9 cellular contexts compared by ENCODE assay signal in genomic region chr20:2521369-2522305, GRCh38. TPM values are rescaled to one million over a fixed set of nuclear protein-coding genes. Genes with fewer than 3 reads are reported as not detected.
DNase-seq lines count a peak whose midpoint lies in the region; ATAC-seq and TF ChIP-seq lines count a peak whose summit lies in the region.
"Had no signal": no experiment of that assay in that cellular context is flagged by ENCODE, and none has a peak within 500 bp of the region (broad histone marks: within the 10 kb centered on the region; RNA-seq: fewer than 3 reads in every experiment).

No MANE protein-coding gene starts in this region.

- H3K4me3 ChIP-seq in GM12864 (ENCODE audit: low read depth, low read length): no peak overlapping the region
- H3K4me3 ChIP-seq in psoas muscle: no peak overlapping the region

- DNase-seq in GM12864 (ENCODE audit: low read depth): no peak
- peak; percentile 57 for DNase-seq in NCI-H748 (lab: John Stamatoyannopoulos, UW; ENCODE audit: unreplicated experiment)
- peak; percentile 64 to 68 for DNase-seq in activated T-cell treated with anti-CD3 and anti-CD28 coated beads, Interleukin-2, amount 50 U/mL, for 72 hours
- DNase-seq in foreskin keratinocyte: peak in 1 of 2 donors; percentile 13
- peak in 1 of 2 donors; percentile 23 for DNase-seq in psoas muscle
- DNase-seq in NK-92 (lab: John Stamatoyannopoulos, UW; ENCODE audit: unreplicated experiment): no peak
- DNase-seq in H4 (ENCODE audit: low spot score): no peak

- no peak overlapping the region for H3K4me3 Mint-ChIP-seq in activated T-cell treated with anti-CD3 and anti-CD28 coated beads, Interleukin-2, amount 50 U/mL, for 72 hours

- H3K9me3 ChIP-seq in psoas muscle: no peaks in the 10 kb centered on the region

- peaks cover 6% of the 10 kb centered on the region for H3K27me3 ChIP-seq in foreskin keratinocyte
- H3K27me3 ChIP-seq in psoas muscle (ENCODE audit: insufficient read depth in 3 of 3, low read length in 2 of 3): peaks cover 0 to 4% (median 2%) of the 10 kb centered on the region in 3 donors

- H3K36me3 Mint-ChIP-seq in activated T-cell treated with anti-CD3 and anti-CD28 coated beads, Interleukin-2, amount 50 U/mL, for 72 hours (ENCODE audit: insufficient read depth in 2 of 2): no peaks in the 10 kb centered on the region

- H3K4me1 Mint-ChIP-seq in activated T-cell treated with anti-CD3 and anti-CD28 coated beads, Interleukin-2, amount 50 U/mL, for 72 hours (ENCODE audit: low read depth): peaks cover 38% of the 10 kb centered on the region

- H3K27ac ChIP-seq in 22Rv1 (no peak overlapping the region), foreskin keratinocyte (no peak overlapping the region), psoas muscle (no peak overlapping the region)

- TF ChIP-seq CTCF in 22Rv1 (IDR thresholded peaks at IDR 0.05) (peak; percentile 97), GM12864 (IDR thresholded peaks at IDR 0.05; ENCODE audit: low read depth, low read length, missing control alignments) (peak; percentile 89), foreskin keratinocyte (conservative IDR thresholded peaks at IDR 0.05) (peak; percentile 74), psoas muscle (IDR thresholded peaks at IDR 0.05) (peak; percentile 73)

- H3K4me1 ChIP-seq in foreskin keratinocyte: no peaks in the 10 kb centered on the region
- no peaks in the 10 kb centered on the region for H3K4me1 ChIP-seq in psoas muscle

- no peak overlapping the region for H3K27ac Mint-ChIP-seq in activated T-cell treated with anti-CD3 and anti-CD28 coated beads, Interleukin-2, amount 50 U/mL, for 72 hours

- H3K36me3 ChIP-seq in psoas muscle (ENCODE audit: insufficient read depth in 1 of 2, low read depth in 1 of 2): no peaks in the 10 kb centered on the region

- no peak for ATAC-seq in activated T-cell treated with anti-CD3 and anti-CD28 coated beads, Interleukin-2, amount 50 U/mL, for 72 hours (replicated peaks in 1 of 2)
- ATAC-seq in foreskin keratinocyte (peak; percentile 24), psoas muscle (no peak)

- 13 to 17% (median 16%) methylated on average over 10 of the region's 10 CpGs for WGBS in psoas muscle, 3 donors

- H3K27me3 Mint-ChIP-seq in activated T-cell treated with anti-CD3 and anti-CD28 coated beads, Interleukin-2, amount 50 U/mL, for 72 hours (ENCODE audit: low read depth): peaks cover 7% of the 10 kb centered on the region

- intact Hi-C loops in psoas muscle (cut with DNase I): no loop called here

- no peaks in the 10 kb centered on the region for H3K9me3 Mint-ChIP-seq in activated T-cell treated with anti-CD3 and anti-CD28 coated beads, Interleukin-2, amount 50 U/mL, for 72 hours

RNA-seq across cellular contexts. Expression of gene ZNF343, which starts 12.9 kb away (rescaled TPM):
- total RNA-seq in activated T-cell treated with anti-CD3 and anti-CD28 coated beads, Interleukin-2, amount 50 U/mL, for 72 hours: 10 to 100 TPM; 12.4 to 16.4 TPM
- total RNA-seq in foreskin keratinocyte (10.4 and 10.7 TPM in 2 replicates), psoas muscle (10 to 100 TPM in 2 of 4 donors, 1 to 10 TPM in 2; 7.8 to 15.3 (median 10.9) TPM)
- polyA plus RNA-seq in foreskin keratinocyte (4.1 and 5.7 TPM in 2 replicates), psoas muscle (10 to 100 TPM in 1 of 3 donors, 1 to 10 TPM in 2; 6.4 to 13.1 (median 9.0) TPM)
- 5.8 and 6.9 TPM in 2 replicates for total RNA-seq in H4 (2014; rRNA removed; shearing (Covaris generic))

RNA-seq across cellular contexts. Expression of gene TMC2, which starts 14.7 kb away (rescaled TPM):
- not detected for total RNA-seq in activated T-cell treated with anti-CD3 and anti-CD28 coated beads, Interleukin-2, amount 50 U/mL, for 72 hours
- total RNA-seq in foreskin keratinocyte (not detected in 2 replicates), psoas muscle (under 1 TPM in 2 of 4 donors, not detected in 2; 0.12 to 0.25 TPM)
- polyA plus RNA-seq in foreskin keratinocyte (not detected in 2 replicates), psoas muscle (under 1 TPM; 0.03 to 0.12 (median 0.04) TPM)
- not detected in 2 replicates for total RNA-seq in H4 (2014; rRNA removed; shearing (Covaris generic))
- polyA plus RNA-seq: esophagus had no signal

RNA-seq across cellular contexts. Expression of gene SNRPB, which starts 51.0 kb away (rescaled TPM):
- 100 to 1,000 TPM; 286 to 329 TPM for total RNA-seq in activated T-cell treated with anti-CD3 and anti-CD28 coated beads, Interleukin-2, amount 50 U/mL, for 72 hours
- total RNA-seq in foreskin keratinocyte (357 and 393 TPM in 2 replicates), psoas muscle (100 to 1,000 TPM in 1 of 4 donors, 10 to 100 TPM in 3; 41.9 to 114 (median 78.8) TPM)
- polyA plus RNA-seq in foreskin keratinocyte (576 and 616 TPM in 2 replicates), psoas muscle (100 to 1,000 TPM; 148 to 355 (median 157) TPM)
- total RNA-seq in H4 (2014; rRNA removed; shearing (Covaris generic)): 659 and 788 TPM in 2 replicates

Comparison
In these comparisons a context has a peak if more than half of its experiments do, and no peak if none do; other contexts are left out.
1. DNase-seq: peak in NCI-H748 (single experiment) and activated T-cell treated with anti-CD3 and anti-CD28 coated beads, Interleukin-2, amount 50 U/mL, for 72 hours (2 of 2); none in GM12864 (single experiment), NK-92 (single experiment) and H4 (single experiment).
2. Peak in every context shown above with its lines, with median percentiles within 50 percentile points of each other: CTCF ChIP-seq.